21 cellular contexts compared by ENCODE assay signal in genomic region chr5:60208681-60209080, GRCh38.
"Had no signal": no experiment of that assay in that cellular context is flagged by ENCODE, and none has a peak within 500 bp of the region (broad histone marks: within the 10 kb centered on the region; RNA-seq: fewer than 3 reads in every experiment).

No MANE protein-coding gene starts in this region.

- DNase-seq: activated CD4-positive, alpha-beta T cell treated with anti-CD3 and anti-CD28 coated beads for 1 hour; activated CD4-positive, alpha-beta T cell treated with anti-CD3 and anti-CD28 coated beads, Interleukin-2, amount 10 ng/mL, durations not matched to agents 24 days and 14 days; activated CD4-positive, alpha-beta T cell treated with anti-CD3 and anti-CD28 coated beads, Interleukin-2, amount 50 U/mL, for 48 hours; activated CD8-positive, alpha-beta memory T cell treated with anti-CD3 and anti-CD28 coated beads, Interleukin-2, amount 10 ng/mL, durations not matched to agents 7 days and 5 days; activated effector memory CD4-positive, alpha-beta T cell treated with Interleukin-2 at 50 U/mL for 16 hours; activated naive CD4-positive, alpha-beta T cell; activated T-cell treated with anti-CD3 and anti-CD28 coated beads, Interleukin-2, amount 50 U/mL, for 24 hours; Kasumi-1; KBM-7; NCI-H146; NCI-H187 treated with DMSO at 0.1 percent for 48 hours; NCI-H2081 treated with DMSO at 0.1 percent for 48 hours; NCI-H2227 treated with DMSO at 0.1 percent for 48 hours; NCI-H510A treated with DMSO at 0.1 percent for 48 hours; NCI-H69; NK-92 treated with Interleukin-12 subunit alpha and Interleukin-12 subunit beta, amount 100 ng/mL, for 24 hours; RPMI8226; T-helper 9 cell had no signal

- ATAC-seq: activated CD8-positive, alpha-beta memory T cell treated with anti-CD3 and anti-CD28 coated beads, Interleukin-2, amount 10 ng/mL, durations not matched to agents 7 days and 5 days; Panc1; Right ventricle myocardium inferior; WTC11 had no signal
